ENCODE assay signal across 1 cellular context in the genomic region with DNA sequence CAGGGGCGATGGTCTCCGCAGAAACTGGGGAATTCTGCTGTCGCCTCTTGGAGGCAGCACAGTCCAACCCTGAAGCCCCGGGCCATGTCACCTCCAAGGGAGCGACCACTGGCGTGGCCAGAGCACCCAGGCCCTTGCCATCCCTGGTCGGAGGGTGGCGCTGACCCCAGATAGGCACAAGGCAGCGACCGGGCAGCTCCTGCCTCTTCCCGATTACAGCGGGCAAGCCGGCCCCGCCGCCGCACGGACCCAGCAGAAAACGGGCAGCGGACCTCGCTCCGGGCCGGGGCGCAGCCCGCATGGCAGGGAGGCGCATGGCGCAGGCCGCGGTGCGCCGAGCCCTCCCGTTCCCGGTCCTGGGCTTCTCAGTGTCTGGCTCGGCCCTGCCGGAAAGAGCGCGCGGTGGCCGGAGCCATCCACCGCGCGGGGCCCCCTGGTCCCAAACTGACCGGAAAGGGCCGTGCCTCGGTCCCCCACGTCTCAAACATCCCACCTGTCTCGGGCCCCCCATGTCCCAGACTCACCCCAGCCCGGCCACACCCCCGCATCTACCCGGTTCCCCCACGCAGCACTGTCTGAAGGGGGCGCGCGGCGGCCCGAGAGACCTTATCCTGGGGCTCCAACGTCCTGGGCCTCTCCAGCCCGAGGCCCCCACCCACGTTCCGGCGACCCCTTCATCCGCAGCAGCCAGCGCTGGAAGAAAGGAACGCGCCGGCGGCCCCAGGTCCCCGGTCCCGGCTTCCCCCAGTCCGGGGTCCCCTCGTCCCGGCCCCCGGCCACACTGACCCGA.
TF ChIP-seq lines count a peak whose summit lies in the region.

No MANE protein-coding gene starts in this region.

TF ChIP-seq in HEK293, 187 proteins besides CTCF, POLR2A, EP300 and RAD21 (continued from another document):
- TF ChIP-seq ZXDB (tag by site-specific recombination; IDR thresholded peaks at IDR 0.05) (no peak), EGR2 (tag by site-specific recombination; IDR thresholded peaks at IDR 0.05; ENCODE audit: low read depth) (peak; percentile 27; the same call in 1 of the 2 replicates), GLIS1 (tag by site-specific recombination; IDR thresholded peaks at IDR 0.05) (peak; percentile 15; the same call in 1 of the 2 replicates), ZSCAN30 (tag by site-specific recombination; IDR thresholded peaks at IDR 0.05) (no peak), KLF9 (tag by site-specific recombination; IDR thresholded peaks at IDR 0.05; ENCODE audit: low read depth) (peak; percentile 60; the same call in 1 of the 2 replicates), ZNF350 (tag by site-specific recombination; IDR thresholded peaks at IDR 0.05) (no peak)
- TF ChIP-seq, protein P1, sequence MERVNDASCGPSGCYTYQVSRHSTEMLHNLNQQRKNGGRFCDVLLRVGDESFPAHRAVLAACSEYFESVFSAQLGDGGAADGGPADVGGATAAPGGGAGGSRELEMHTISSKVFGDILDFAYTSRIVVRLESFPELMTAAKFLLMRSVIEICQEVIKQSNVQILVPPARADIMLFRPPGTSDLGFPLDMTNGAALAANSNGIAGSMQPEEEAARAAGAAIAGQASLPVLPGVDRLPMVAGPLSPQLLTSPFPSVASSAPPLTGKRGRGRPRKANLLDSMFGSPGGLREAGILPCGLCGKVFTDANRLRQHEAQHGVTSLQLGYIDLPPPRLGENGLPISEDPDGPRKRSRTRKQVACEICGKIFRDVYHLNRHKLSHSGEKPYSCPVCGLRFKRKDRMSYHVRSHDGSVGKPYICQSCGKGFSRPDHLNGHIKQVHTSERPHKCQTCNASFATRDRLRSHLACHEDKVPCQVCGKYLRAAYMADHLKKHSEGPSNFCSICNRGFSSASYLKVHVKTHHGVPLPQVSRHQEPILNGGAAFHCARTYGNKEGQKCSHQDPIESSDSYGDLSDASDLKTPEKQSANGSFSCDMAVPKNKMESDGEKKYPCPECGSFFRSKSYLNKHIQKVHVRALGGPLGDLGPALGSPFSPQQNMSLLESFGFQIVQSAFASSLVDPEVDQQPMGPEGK (tag by site-specific recombination; IDR thresholded peaks at IDR 0.05) = peak; percentile 76
- TF ChIP-seq, protein P2, sequence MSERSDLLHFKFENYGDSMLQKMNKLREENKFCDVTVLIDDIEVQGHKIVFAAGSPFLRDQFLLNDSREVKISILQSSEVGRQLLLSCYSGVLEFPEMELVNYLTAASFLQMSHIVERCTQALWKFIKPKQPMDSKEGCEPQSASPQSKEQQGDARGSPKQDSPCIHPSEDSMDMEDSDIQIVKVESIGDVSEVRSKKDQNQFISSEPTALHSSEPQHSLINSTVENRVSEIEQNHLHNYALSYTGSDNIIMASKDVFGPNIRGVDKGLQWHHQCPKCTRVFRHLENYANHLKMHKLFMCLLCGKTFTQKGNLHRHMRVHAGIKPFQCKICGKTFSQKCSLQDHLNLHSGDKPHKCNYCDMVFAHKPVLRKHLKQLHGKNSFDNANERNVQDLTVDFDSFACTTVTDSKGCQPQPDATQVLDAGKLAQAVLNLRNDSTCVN (tag by site-specific recombination; optimal IDR thresholded peaks at IDR 0.05) = peak; percentile 68
